In genomic region chr4:53196872-53197759, GRCh38 we compare ENCODE assay signal across 8 cellular contexts.
DNase-seq lines count a peak whose midpoint lies in the region; ATAC-seq and TF ChIP-seq lines count a peak whose summit lies in the region.

No MANE protein-coding gene starts in this region.

- H3K4me3 ChIP-seq in uterus = no peak overlapping the region

- no peak for DNase-seq in stimulated activated naive CD8-positive, alpha-beta T cell treated with anti-CD3 and anti-CD28 coated beads, Interleukin-15, amount 100 ng/mL, for 72 hours
- no peak for DNase-seq in stimulated activated naive CD8-positive, alpha-beta T cell treated with anti-CD3 and anti-CD28 coated beads, Interleukin-15, Interleukin-2, amounts not matched to agents 100 U/mL and 50 U/mL, for 24 hours
- peak; percentile 68 for DNase-seq in HT1080 (ENCODE audit: low read depth)
- DNase-seq in NCI-H82 treated with DMSO at 0.1 percent for 48 hours (lab: John Stamatoyannopoulos, UW; ENCODE audit: unreplicated experiment) = peak; percentile 13
- DNase-seq in cerebellar cortex (ENCODE audit: low spot score) = peak; percentile 74
- DNase-seq in left lobe of liver (ENCODE audit: low spot score) = no peak
- no peak for DNase-seq in uterus
- no peak for DNase-seq in activated naive CD4-positive, alpha-beta T cell (lab: John Stamatoyannopoulos, UW)

- H3K36me3 ChIP-seq in uterus = no peaks in the 10 kb centered on the region

- H3K4me1 Mint-ChIP-seq in stimulated activated naive CD8-positive, alpha-beta T cell treated with anti-CD3 and anti-CD28 coated beads, Interleukin-15, amount 100 ng/mL, for 72 hours = peaks cover 5% of the 10 kb centered on the region

- no peaks in the 10 kb centered on the region for H3K27me3 ChIP-seq in uterus

- no peak overlapping the region for H3K4me3 Mint-ChIP-seq in stimulated activated naive CD8-positive, alpha-beta T cell treated with anti-CD3 and anti-CD28 coated beads, Interleukin-15, amount 100 ng/mL, for 72 hours

- H3K27ac Mint-ChIP-seq in stimulated activated naive CD8-positive, alpha-beta T cell treated with anti-CD3 and anti-CD28 coated beads, Interleukin-15, amount 100 ng/mL, for 72 hours = no peak overlapping the region

- H3K4me1 ChIP-seq in uterus = no peaks in the 10 kb centered on the region

- H3K9me3 ChIP-seq in uterus = no peaks in the 10 kb centered on the region

- peak; percentile 62 to 82 (median 70) for TF ChIP-seq CTCF in uterus (IDR thresholded peaks at IDR 0.05)

- intact Hi-C loops in uterus (cut with DNase I; ENCODE audit: low total_unique reads) = loop anchor here (10.0 kb wide), 1 partner anchor 1038 kb away; no protein-coding TSS in a partner anchor

- peak overlapping the region in 1 of 2 donors; percentile 1 for H3K27ac ChIP-seq in uterus

- peak; percentile 54 for ATAC-seq in stimulated activated naive CD8-positive, alpha-beta T cell treated with anti-CD3 and anti-CD28 coated beads, Interleukin-15, amount 100 ng/mL, for 72 hours
- ATAC-seq in stimulated activated naive CD8-positive, alpha-beta T cell treated with anti-CD3 and anti-CD28 coated beads, Interleukin-15, Interleukin-2, amounts not matched to agents 100 U/mL and 50 U/mL, for 24 hours = no peak
- peak; percentile 86 for ATAC-seq in left lobe of liver

- no peak for TF ChIP-seq POLR2A in uterus (IDR thresholded peaks at IDR 0.05)

- no peaks in the 10 kb centered on the region for H3K27me3 Mint-ChIP-seq in stimulated activated naive CD8-positive, alpha-beta T cell treated with anti-CD3 and anti-CD28 coated beads, Interleukin-15, amount 100 ng/mL, for 72 hours

- H3K9me3 Mint-ChIP-seq in stimulated activated naive CD8-positive, alpha-beta T cell treated with anti-CD3 and anti-CD28 coated beads, Interleukin-15, amount 100 ng/mL, for 72 hours = no peaks in the 10 kb centered on the region

Comparison
In these comparisons a context has a peak if more than half of its experiments do, and no peak if none do; other contexts are left out.
1. DNase-seq: peak in HT1080 (single experiment), NCI-H82 treated with DMSO at 0.1 percent for 48 hours (single experiment) and cerebellar cortex (single experiment); none in stimulated activated naive CD8-positive, alpha-beta T cell treated with anti-CD3 and anti-CD28 coated beads, Interleukin-15, amount 100 ng/mL, for 72 hours (0 of 2), stimulated activated naive CD8-positive, alpha-beta T cell treated with anti-CD3 and anti-CD28 coated beads, Interleukin-15, Interleukin-2, amounts not matched to agents 100 U/mL and 50 U/mL, for 24 hours (single experiment), left lobe of liver (single experiment), uterus (0 of 2) and activated naive CD4-positive, alpha-beta T cell (0 of 4).